1 cellular context compared by ENCODE assay signal in genomic region chr10:43417950-43418768, GRCh38.
TF ChIP-seq lines count a peak whose summit lies in the region.

No MANE protein-coding gene starts in this region.

TF ChIP-seq in GM23338, 12 proteins besides CTCF, POLR2A, EP300 and RAD21 (continued from another document):
- TF ChIP-seq POLR2AphosphoS5 (IDR thresholded peaks at IDR 0.05; ENCODE audit: low read depth) (no peak), STAT1 (IDR thresholded peaks at IDR 0.05; ENCODE audit: unreplicated experiment) (no peak), REST (IDR thresholded peaks at IDR 0.05; ENCODE audit: unreplicated experiment) (no peak), EZH2 (IDR thresholded peaks at IDR 0.05; ENCODE audit: low read depth, unreplicated experiment) (no peak)
- TF ChIP-seq, protein P1, sequence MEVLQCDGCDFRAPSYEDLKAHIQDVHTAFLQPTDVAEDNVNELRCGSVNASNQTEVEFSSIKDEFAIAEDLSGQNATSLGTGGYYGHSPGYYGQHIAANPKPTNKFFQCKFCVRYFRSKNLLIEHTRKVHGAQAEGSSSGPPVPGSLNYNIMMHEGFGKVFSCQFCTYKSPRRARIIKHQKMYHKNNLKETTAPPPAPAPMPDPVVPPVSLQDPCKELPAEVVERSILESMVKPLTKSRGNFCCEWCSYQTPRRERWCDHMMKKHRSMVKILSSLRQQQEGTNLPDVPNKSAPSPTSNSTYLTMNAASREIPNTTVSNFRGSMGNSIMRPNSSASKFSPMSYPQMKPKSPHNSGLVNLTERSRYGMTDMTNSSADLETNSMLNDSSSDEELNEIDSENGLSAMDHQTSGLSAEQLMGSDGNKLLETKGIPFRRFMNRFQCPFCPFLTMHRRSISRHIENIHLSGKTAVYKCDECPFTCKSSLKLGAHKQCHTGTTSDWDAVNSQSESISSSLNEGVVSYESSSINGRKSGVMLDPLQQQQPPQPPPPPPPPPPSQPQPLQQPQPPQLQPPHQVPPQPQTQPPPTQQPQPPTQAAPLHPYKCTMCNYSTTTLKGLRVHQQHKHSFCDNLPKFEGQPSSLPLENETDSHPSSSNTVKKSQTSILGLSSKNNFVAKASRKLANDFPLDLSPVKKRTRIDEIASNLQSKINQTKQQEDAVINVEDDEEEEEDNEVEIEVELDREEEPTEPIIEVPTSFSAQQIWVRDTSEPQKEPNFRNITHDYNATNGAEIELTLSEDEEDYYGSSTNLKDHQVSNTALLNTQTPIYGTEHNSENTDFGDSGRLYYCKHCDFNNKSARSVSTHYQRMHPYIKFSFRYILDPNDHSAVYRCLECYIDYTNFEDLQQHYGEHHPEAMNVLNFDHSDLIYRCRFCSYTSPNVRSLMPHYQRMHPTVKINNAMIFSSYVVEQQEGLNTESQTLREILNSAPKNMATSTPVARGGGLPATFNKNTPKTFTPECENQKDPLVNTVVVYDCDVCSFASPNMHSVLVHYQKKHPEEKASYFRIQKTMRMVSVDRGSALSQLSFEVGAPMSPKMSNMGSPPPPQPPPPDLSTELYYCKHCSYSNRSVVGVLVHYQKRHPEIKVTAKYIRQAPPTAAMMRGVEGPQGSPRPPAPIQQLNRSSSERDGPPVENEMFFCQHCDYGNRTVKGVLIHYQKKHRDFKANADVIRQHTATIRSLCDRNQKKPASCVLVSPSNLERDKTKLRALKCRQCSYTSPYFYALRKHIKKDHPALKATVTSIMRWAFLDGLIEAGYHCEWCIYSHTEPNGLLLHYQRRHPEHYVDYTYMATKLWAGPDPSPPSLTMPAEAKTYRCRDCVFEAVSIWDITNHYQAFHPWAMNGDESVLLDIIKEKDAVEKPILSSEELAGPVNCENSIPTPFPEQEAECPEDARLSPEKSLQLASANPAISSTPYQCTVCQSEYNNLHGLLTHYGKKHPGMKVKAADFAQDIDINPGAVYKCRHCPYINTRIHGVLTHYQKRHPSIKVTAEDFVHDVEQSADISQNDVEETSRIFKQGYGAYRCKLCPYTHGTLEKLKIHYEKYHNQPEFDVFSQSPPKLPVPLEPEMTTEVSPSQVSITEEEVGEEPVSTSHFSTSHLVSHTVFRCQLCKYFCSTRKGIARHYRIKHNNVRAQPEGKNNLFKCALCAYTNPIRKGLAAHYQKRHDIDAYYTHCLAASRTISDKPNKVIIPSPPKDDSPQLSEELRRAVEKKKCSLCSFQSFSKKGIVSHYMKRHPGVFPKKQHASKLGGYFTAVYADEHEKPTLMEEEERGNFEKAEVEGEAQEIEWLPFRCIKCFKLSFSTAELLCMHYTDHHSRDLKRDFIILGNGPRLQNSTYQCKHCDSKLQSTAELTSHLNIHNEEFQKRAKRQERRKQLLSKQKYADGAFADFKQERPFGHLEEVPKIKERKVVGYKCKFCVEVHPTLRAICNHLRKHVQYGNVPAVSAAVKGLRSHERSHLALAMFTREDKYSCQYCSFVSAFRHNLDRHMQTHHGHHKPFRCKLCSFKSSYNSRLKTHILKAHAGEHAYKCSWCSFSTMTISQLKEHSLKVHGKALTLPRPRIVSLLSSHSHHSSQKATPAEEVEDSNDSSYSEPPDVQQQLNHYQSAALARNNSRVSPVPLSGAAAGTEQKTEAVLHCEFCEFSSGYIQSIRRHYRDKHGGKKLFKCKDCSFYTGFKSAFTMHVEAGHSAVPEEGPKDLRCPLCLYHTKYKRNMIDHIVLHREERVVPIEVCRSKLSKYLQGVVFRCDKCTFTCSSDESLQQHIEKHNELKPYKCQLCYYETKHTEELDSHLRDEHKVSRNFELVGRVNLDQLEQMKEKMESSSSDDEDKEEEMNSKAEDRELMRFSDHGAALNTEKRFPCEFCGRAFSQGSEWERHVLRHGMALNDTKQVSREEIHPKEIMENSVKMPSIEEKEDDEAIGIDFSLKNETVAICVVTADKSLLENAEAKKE (CRISPR knock-in tag; IDR thresholded peaks at IDR 0.05): no peak
TF ChIP-seq in GM23338: peak in this region for 0.
